Comparison of ENCODE assay signal across 1 cellular context in genomic region chr6:37051138-37052026, GRCh38.
TF ChIP-seq lines count a peak whose summit lies in the region.

No MANE protein-coding gene starts in this region.

TF ChIP-seq in HepG2, 621 proteins besides CTCF, POLR2A, EP300 and RAD21 (continued from another document and continues in another):
- TF ChIP-seq RERE (CRISPR knock-in tag; IDR thresholded peaks at IDR 0.05; ENCODE audit: low read depth), result 0 out of 2 replicates have a peak, but pooled peaks have one; percentile 48
- peak; percentile 83; the same call in 1 of the 2 replicates for TF ChIP-seq TOPORS (CRISPR knock-in tag; IDR thresholded peaks at IDR 0.05)
- TF ChIP-seq NONO (IDR thresholded peaks at IDR 0.05), result no peak
- TF ChIP-seq NONO (CRISPR knock-in tag; conservative IDR thresholded peaks at IDR 0.05), result peak; percentile 85
- no peak; the same call in 1 of the 2 replicates for TF ChIP-seq TBP (CRISPR knock-in tag; IDR thresholded peaks at IDR 0.05)
- TF ChIP-seq AKNA (CRISPR knock-in tag; IDR thresholded peaks at IDR 0.05; ENCODE audit: borderline replicate concordance), result no peak
- peak; percentile 81 for TF ChIP-seq ARHGAP35 (CRISPR knock-in tag; IDR thresholded peaks at IDR 0.05; ENCODE audit: borderline replicate concordance)
- peak; percentile 90; the same call in 1 of the 2 replicates for TF ChIP-seq ZSCAN21 (CRISPR knock-in tag; IDR thresholded peaks at IDR 0.05; ENCODE audit: borderline replicate concordance)
- no peak for TF ChIP-seq IRF1 (CRISPR knock-in tag; IDR thresholded peaks at IDR 0.05; ENCODE audit: low read depth)
- 0 out of 2 replicates have a peak, but pooled peaks have one; percentile 3 for TF ChIP-seq ARID3A (IDR thresholded peaks at IDR 0.05; ENCODE audit: low read depth, low read length)
- TF ChIP-seq SP140L (CRISPR knock-in tag; IDR thresholded peaks at IDR 0.05; ENCODE audit: borderline replicate concordance), result 0 out of 2 replicates have a peak, but pooled peaks have one; percentile 15
- peak; percentile 18; the same call in 1 of the 2 replicates for TF ChIP-seq ZNF614 (CRISPR knock-in tag; IDR thresholded peaks at IDR 0.05; ENCODE audit: borderline replicate concordance)
- no peak for TF ChIP-seq MAFF (IDR thresholded peaks at IDR 0.05; ENCODE audit: low read depth, low read length)
- TF ChIP-seq SMARCC2 (IDR thresholded peaks at IDR 0.05), result no peak
- no peak; the same call in none of the 2 replicates for TF ChIP-seq ZNF552 (CRISPR knock-in tag; IDR thresholded peaks at IDR 0.05; ENCODE audit: borderline replicate concordance)
- TF ChIP-seq DMTF1 (CRISPR knock-in tag; IDR thresholded peaks at IDR 0.05), result no peak
- TF ChIP-seq SAFB2 (CRISPR knock-in tag; IDR thresholded peaks at IDR 0.05; ENCODE audit: borderline replicate concordance, low read depth), result no peak; the same call in none of the 2 replicates
- no peak for TF ChIP-seq FOSL1 (CRISPR knock-in tag; IDR thresholded peaks at IDR 0.05; ENCODE audit: borderline replicate concordance)
- TF ChIP-seq ZNF512B (CRISPR knock-in tag; IDR thresholded peaks at IDR 0.05; ENCODE audit: borderline replicate concordance), result peak; percentile 89; the same call in 1 of the 2 replicates
- no peak; the same call in 1 of the 2 replicates for TF ChIP-seq SSRP1 (CRISPR knock-in tag; IDR thresholded peaks at IDR 0.05)
- no peak for TF ChIP-seq NR2F6 (IDR thresholded peaks at IDR 0.05)
- peak; percentile 71; the same call in 1 of the 2 replicates for TF ChIP-seq NR2F6 (CRISPR knock-in tag; IDR thresholded peaks at IDR 0.05)
- no peak for TF ChIP-seq MED8 (CRISPR knock-in tag; IDR thresholded peaks at IDR 0.05; ENCODE audit: insufficient replicate concordance)
- TF ChIP-seq ZNF556 (CRISPR knock-in tag; IDR thresholded peaks at IDR 0.05; ENCODE audit: borderline replicate concordance), result peak; percentile 81; the same call in 1 of the 2 replicates
- TF ChIP-seq ZBTB8A (CRISPR knock-in tag; IDR thresholded peaks at IDR 0.05; ENCODE audit: borderline replicate concordance, low read depth), result no peak
- TF ChIP-seq ZNF34 (CRISPR knock-in tag; IDR thresholded peaks at IDR 0.05; ENCODE audit: borderline replicate concordance), result no peak
- TF ChIP-seq ZNF331 (CRISPR knock-in tag; IDR thresholded peaks at IDR 0.05), result peak; percentile 13; the same call in 1 of the 2 replicates
- no peak for TF ChIP-seq HNRNPK (IDR thresholded peaks at IDR 0.05; ENCODE audit: low read depth, low read length, poor library complexity, severe bottlenecking)
- TF ChIP-seq ZNF280B (CRISPR knock-in tag; IDR thresholded peaks at IDR 0.05; ENCODE audit: borderline replicate concordance), result peak; percentile 71
- 0 out of 2 replicates have a peak, but pooled peaks have one; percentile 16 for TF ChIP-seq PRDM4 (CRISPR knock-in tag; IDR thresholded peaks at IDR 0.05; ENCODE audit: borderline replicate concordance)
- TF ChIP-seq U2AF2 (IDR thresholded peaks at IDR 0.05; ENCODE audit: low read depth, low read length), result no peak
- TF ChIP-seq ZFP37 (CRISPR knock-in tag; IDR thresholded peaks at IDR 0.05; ENCODE audit: borderline replicate concordance), result no peak
